1 cellular context compared by ENCODE assay signal in the genomic region with DNA sequence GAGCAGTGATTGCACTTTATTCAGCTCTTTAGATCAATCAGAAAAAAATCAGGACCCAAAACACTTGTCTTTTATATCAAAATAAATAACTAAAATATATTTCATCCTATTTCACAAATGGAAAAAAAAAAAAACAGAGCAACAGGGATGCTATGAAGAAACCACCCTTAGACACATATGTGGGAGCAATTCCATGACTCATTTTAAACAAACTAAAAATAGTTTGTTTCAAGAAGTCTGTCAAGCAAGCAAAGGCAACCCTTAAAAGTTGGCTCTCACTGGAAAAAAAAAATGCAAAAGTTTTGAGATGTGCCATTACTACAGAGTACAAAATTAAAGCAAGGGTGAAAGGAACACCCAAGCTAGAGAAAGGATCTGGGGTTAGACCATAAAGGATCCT.
TF ChIP-seq lines count a peak whose summit lies in the region.

No MANE protein-coding gene starts in this region.

TF ChIP-seq in HepG2, 621 proteins besides CTCF, POLR2A, EP300 and RAD21:
- TF ChIP-seq KAT7 (CRISPR knock-in tag; IDR thresholded peaks at IDR 0.05; ENCODE audit: borderline replicate concordance) (no peak), GLI4 (CRISPR knock-in tag; IDR thresholded peaks at IDR 0.05; ENCODE audit: borderline replicate concordance) (no peak), NFIB (CRISPR knock-in tag; IDR thresholded peaks at IDR 0.05; ENCODE audit: borderline replicate concordance) (no peak), HNRNPUL1 (IDR thresholded peaks at IDR 0.05; ENCODE audit: low read depth, low read length) (no peak), ZNF614 (CRISPR knock-in tag; IDR thresholded peaks at IDR 0.05; ENCODE audit: borderline replicate concordance) (no peak), ZNF841 (CRISPR knock-in tag; IDR thresholded peaks at IDR 0.05; ENCODE audit: borderline replicate concordance) (no peak), ATRX (CRISPR knock-in tag; IDR thresholded peaks at IDR 0.05; ENCODE audit: borderline replicate concordance) (no peak), SMAD3 (CRISPR knock-in tag; IDR thresholded peaks at IDR 0.05) (no peak), ZNF256 (CRISPR knock-in tag; conservative IDR thresholded peaks at IDR 0.05) (no peak), EHMT2 (IDR thresholded peaks at IDR 0.05; ENCODE audit: borderline replicate concordance, low read depth, low read length) (no peak), ZNF253 (CRISPR knock-in tag; IDR thresholded peaks at IDR 0.05; ENCODE audit: borderline replicate concordance) (no peak), THAP11 (CRISPR knock-in tag; IDR thresholded peaks at IDR 0.05) (no peak), ATF7-NPFF (CRISPR knock-in tag; IDR thresholded peaks at IDR 0.05; ENCODE audit: low read depth) (no peak), SNAPC2 (CRISPR knock-in tag; IDR thresholded peaks at IDR 0.05) (no peak)
- TF ChIP-seq, protein P1, sequence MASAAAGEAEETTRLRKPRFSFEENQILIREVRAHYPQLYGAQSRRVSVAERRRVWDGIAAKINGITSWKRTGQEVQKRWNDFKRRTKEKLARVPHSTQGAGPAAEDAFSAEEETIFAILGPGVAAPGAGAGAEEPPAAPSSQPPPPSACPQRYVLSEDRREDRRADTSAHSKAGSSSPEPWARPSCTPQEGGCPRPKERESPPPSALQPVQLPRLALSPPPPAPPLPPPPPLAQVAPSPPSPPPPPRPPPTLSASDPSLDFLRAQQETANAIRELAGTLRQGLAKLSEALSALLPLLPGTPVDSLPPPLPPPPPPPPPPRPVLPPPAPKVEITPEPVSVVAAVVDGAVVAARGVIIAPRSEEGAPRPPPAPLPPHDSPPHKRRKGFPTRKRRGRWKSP (CRISPR knock-in tag; IDR thresholded peaks at IDR 0.05), result no peak
- TF ChIP-seq, protein P2, sequence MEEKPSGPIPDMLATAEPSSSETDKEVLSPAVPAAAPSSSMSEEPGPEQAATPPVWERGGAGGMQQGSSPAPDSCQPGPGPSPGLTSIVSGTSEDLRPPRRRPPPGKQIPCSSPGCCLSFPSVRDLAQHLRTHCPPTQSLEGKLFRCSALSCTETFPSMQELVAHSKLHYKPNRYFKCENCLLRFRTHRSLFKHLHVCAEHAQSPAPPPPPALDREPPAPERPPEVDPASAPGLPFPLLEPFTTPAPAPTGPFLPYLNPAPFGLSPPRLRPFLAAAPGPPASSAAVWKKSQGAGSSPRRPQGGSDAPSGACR (CRISPR knock-in tag; IDR thresholded peaks at IDR 0.05), result no peak
- TF ChIP-seq, protein P3, sequence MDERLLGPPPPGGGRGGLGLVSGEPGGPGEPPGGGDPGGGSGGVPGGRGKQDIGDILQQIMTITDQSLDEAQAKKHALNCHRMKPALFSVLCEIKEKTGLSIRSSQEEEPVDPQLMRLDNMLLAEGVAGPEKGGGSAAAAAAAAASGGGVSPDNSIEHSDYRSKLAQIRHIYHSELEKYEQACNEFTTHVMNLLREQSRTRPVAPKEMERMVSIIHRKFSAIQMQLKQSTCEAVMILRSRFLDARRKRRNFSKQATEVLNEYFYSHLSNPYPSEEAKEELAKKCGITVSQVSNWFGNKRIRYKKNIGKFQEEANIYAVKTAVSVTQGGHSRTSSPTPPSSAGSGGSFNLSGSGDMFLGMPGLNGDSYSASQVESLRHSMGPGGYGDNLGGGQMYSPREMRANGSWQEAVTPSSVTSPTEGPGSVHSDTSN (CRISPR knock-in tag; IDR thresholded peaks at IDR 0.05), result no peak
- TF ChIP-seq, protein P4, sequence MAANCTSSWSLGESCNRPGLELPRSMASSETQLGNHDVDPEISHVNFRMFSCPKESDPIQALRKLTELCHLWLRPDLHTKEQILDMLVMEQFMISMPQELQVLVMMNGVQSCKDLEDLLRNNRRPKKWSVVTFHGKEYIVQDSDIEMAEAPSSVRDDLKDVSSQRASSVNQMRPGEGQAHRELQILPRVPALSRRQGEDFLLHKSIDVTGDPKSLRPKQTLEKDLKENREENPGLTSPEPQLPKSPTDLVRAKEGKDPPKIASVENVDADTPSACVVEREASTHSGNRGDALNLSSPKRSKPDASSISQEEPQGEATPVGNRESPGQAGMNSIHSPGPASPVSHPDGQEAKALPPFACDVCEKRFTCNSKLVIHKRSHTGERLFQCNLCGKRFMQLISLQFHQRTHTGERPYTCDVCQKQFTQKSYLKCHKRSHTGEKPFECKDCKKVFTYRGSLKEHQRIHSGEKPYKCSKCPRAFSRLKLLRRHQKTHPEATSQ (CRISPR knock-in tag; IDR thresholded peaks at IDR 0.05; ENCODE audit: borderline replicate concordance), result no peak
